15 cellular contexts compared by ENCODE assay signal in the genomic region with DNA sequence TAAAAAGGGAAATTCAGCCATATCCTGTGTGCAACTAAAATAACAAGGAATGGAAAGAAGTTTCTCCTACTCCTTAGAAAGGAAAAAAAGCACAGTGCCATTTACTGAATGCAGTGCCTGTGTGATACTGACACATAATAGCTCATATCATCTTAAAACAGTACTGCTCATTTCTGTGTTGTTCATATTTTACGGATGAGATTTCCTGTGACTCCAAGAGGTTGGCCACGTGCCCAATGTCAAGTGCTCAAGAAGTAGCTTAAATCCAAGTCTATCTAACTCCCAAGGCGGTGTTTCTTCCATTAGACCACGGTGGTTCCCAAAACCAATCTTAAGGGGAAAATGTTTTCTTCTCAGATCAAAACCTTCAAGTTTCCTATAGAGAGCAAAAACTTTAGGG. TPM values are rescaled to one million over a fixed set of nuclear protein-coding genes. Genes with fewer than 3 reads are reported as not detected.
DNase-seq lines count a peak whose midpoint lies in the region; ATAC-seq, FAIRE-seq and TF ChIP-seq lines count a peak whose summit lies in the region.
"Had no signal": no experiment of that assay in that cellular context is flagged by ENCODE, and none has a peak within 500 bp of the region (broad histone marks: within the 10 kb centered on the region; RNA-seq: fewer than 3 reads in every experiment).

No MANE protein-coding gene starts in this region.

- FAIRE-seq in HTR-8/SVneo (lab: Jason Lieb, UNC): peak; percentile 97

- peaks cover 0 to 3% (median 2%) of the 10 kb centered on the region in 3 donors for H3K27me3 Mint-ChIP-seq in immature natural killer cell (ENCODE audit: low read depth in 3 of 3)
- H3K27me3 Mint-ChIP-seq: activated T-helper 17 cell treated with anti-CD3 and anti-CD28 coated beads, Interleukin-2, amount 50 U/mL, for 72 hours; T-cell had no signal

- peaks cover 0 to 14% (median 3%) of the 10 kb centered on the region in 3 donors for H3K36me3 Mint-ChIP-seq in immature natural killer cell

- no peak overlapping the region for H3K4me3 Mint-ChIP-seq in immature natural killer cell
- H3K4me3 Mint-ChIP-seq: activated T-helper 17 cell treated with anti-CD3 and anti-CD28 coated beads, Interleukin-2, amount 50 U/mL, for 72 hours; T-cell had no signal

- H3K9me2 ChIP-seq in hepatocyte (replicated peaks; ENCODE audit: insufficient read depth): no peaks in the 10 kb centered on the region

- H4K20me1 ChIP-seq in hepatocyte (ENCODE audit: insufficient read depth, poor library complexity, severe bottlenecking): no peaks in the 10 kb centered on the region

- no peak for ATAC-seq in HG03354 (IDR thresholded peaks at IDR 0.05; ENCODE audit: poor library complexity, severe bottlenecking, unreplicated experiment)
- ATAC-seq in activated CD4-positive, CD25-positive, alpha-beta regulatory T cell treated with anti-CD3 and anti-CD28 coated beads, Interleukin-2, amount 50 U/mL, for 24 hours: no peak
- ATAC-seq: activated T-helper 17 cell treated with anti-CD3 and anti-CD28 coated beads, Interleukin-2, amount 50 U/mL, for 72 hours; T-cell had no signal

- H3K27ac Mint-ChIP-seq in immature natural killer cell: no peak overlapping the region
- H3K27ac Mint-ChIP-seq: activated T-helper 17 cell treated with anti-CD3 and anti-CD28 coated beads, Interleukin-2, amount 50 U/mL, for 72 hours; T-cell had no signal

- H3K4me1 Mint-ChIP-seq in immature natural killer cell: no peaks in the 10 kb centered on the region
- H3K4me1 Mint-ChIP-seq: activated T-helper 17 cell treated with anti-CD3 and anti-CD28 coated beads, Interleukin-2, amount 50 U/mL, for 72 hours had no signal

- H3K4me1 ChIP-seq in hepatocyte (ENCODE audit: insufficient read depth): no peaks in the 10 kb centered on the region
- H3K4me1 ChIP-seq: BLaER1 treated with 17β-estradiol and CSF1 and Interleukin-3, amounts not matched to agents 10 nM and 100 nM had no signal

- no peak overlapping the region for H3K27ac ChIP-seq in hepatocyte
- H3K27ac ChIP-seq: BLaER1 treated with 17β-estradiol and CSF1 and Interleukin-3, amounts not matched to agents 10 nM and 100 nM had no signal

- H3K79me2 ChIP-seq in hepatocyte: peaks cover 9% of the 10 kb centered on the region

- H3K27me3 ChIP-seq in hepatocyte: no peaks in the 10 kb centered on the region
- H3K27me3 ChIP-seq: BLaER1 treated with 17β-estradiol and CSF1 and Interleukin-3, amounts not matched to agents 10 nM and 100 nM had no signal

- TF ChIP-seq CTCF in AG10803 (conservative IDR thresholded peaks at IDR 0.05; ENCODE audit: low read length): no peak
- no peak for TF ChIP-seq CTCF in hepatocyte (IDR thresholded peaks at IDR 0.05; ENCODE audit: poor library complexity)

- no peak overlapping the region for H3K4me2 ChIP-seq in hepatocyte
- H3K4me2 ChIP-seq: BLaER1 treated with 17β-estradiol and CSF1 and Interleukin-3, amounts not matched to agents 10 nM and 100 nM had no signal

- no peaks in the 10 kb centered on the region for H3K9me3 ChIP-seq in hepatocyte (ENCODE audit: low read depth)
- H3K9me3 ChIP-seq: BLaER1 treated with 17β-estradiol and CSF1 and Interleukin-3, amounts not matched to agents 10 nM and 100 nM had no signal

- H2AFZ ChIP-seq in hepatocyte: no peak overlapping the region

- no peak overlapping the region for H3K4me3 ChIP-seq in AG10803 (ENCODE audit: low read length)
- no peak overlapping the region for H3K4me3 ChIP-seq in hepatocyte
- H3K4me3 ChIP-seq: BLaER1 treated with 17β-estradiol and CSF1 and Interleukin-3, amounts not matched to agents 10 nM and 100 nM had no signal

- H3K36me3 ChIP-seq in hepatocyte (replicated peaks; ENCODE audit: insufficient read depth, low read depth): no peaks in the 10 kb centered on the region
- H3K36me3 ChIP-seq: BLaER1 treated with 17β-estradiol and CSF1 and Interleukin-3, amounts not matched to agents 10 nM and 100 nM had no signal

- H3K9me3 Mint-ChIP-seq in immature natural killer cell: no peaks in the 10 kb centered on the region
- H3K9me3 Mint-ChIP-seq: activated T-helper 17 cell treated with anti-CD3 and anti-CD28 coated beads, Interleukin-2, amount 50 U/mL, for 72 hours; T-cell had no signal

- DNase-seq in AG10803 (ENCODE audit: low read depth) (peak; percentile 35), HTR-8/SVneo (ENCODE audit: insufficient read length, low spot score) (peak; percentile 56), amniotic epithelial cell (ENCODE audit: low read depth) (peak; percentile 55), kidney tubule cell (ENCODE audit: low spot score) (peak; percentile 56), hepatocyte (ENCODE audit: low spot score) (no peak), immature natural killer cell (no peak)
- DNase-seq: activated CD4-positive, alpha-beta T cell treated with anti-CD3 and anti-CD28 coated beads for 48 hours; central memory CD4-positive, alpha-beta T cell; kidney glomerular epithelial cell; NCI-H1092; T-cell had no signal

- WGBS in hepatocyte (ENCODE audit: low lambda C conversion rate, missing lambda C conversion rate): 81% methylated on average over 4 of the region's 4 CpGs

RNA-seq across cellular contexts. Expression of a gene that starts 20.0 kb away (rescaled TPM):
- 7.5 and 9.2 TPM in 2 replicates for total RNA-seq in hepatocyte
- polyA plus RNA-seq in hepatocyte (4.1 and 4.4 TPM in 2 replicates), immature natural killer cell (under 1 TPM in 2 of 3 donors, not detected in 1; 0.48 to 0.55 TPM)

Comparison
In these comparisons a context has a peak if more than half of its experiments do, and no peak if none do; other contexts are left out.
1. DNase-seq: peak in AG10803 (single experiment), HTR-8/SVneo (single experiment), amniotic epithelial cell (single experiment) and kidney tubule cell (single experiment); none in hepatocyte (single experiment) and immature natural killer cell (0 of 3).